ENCODE assay signal across 7 cellular contexts in the genomic region with DNA sequence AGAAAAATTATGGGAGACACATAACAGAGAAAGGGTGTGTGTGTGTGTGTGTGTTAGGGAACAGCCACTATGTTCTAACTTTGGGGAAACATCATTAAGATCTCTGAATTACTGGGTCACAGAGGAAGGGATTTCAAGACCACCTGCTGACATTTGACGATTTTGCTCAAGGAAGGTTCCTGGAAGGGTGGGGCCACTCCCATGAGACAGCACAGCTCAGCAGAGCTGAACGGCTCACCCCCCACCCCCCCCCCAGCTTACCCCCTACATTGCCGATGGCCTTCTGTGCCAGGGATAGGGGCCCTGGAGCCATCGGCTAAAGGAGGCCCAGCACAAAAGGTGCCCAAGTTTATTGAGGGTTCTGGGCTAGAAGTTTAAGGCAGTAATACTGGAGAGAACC.
DNase-seq lines count a peak whose midpoint lies in the region; ATAC-seq, FAIRE-seq and TF ChIP-seq lines count a peak whose summit lies in the region.
"Not testable (repeated sequence)": the region's sequence is repeated elsewhere in the genome, so short reads cannot be mapped to it uniquely, and the experiment has no call there.

No MANE protein-coding gene starts in this region.

- not testable (repeated sequence) for TF ChIP-seq CTCF in A673 (conservative IDR thresholded peaks at IDR 0.05; ENCODE audit: low read depth, low read length); Calu3 (IDR thresholded peaks at IDR 0.05; ENCODE audit: unreplicated experiment); activated B cell treated with CpG ODN at 0.5 μM for 24 hours (IDR thresholded peaks at IDR 0.05); breast epithelium (IDR thresholded peaks at IDR 0.05); HepG2 (CRISPR knock-in tag; IDR thresholded peaks at IDR 0.05); neural crest cell (conservative IDR thresholded peaks at IDR 0.05)

- peak; percentile 60 for DNase-seq in A673 (ENCODE audit: low spot score)
- DNase-seq in Calu3; activated B cell treated with CpG ODN at 0.5 μM for 24 hours; breast epithelium (ENCODE audit: low spot score in 2 of 2); HepG2 (ENCODE audit: low spot score); neural crest cell (ENCODE audit: low read depth, low spot score): not testable (repeated sequence)

- not testable (repeated sequence) for H3K9me3 ChIP-seq in A673 (ENCODE audit: low read depth, low read length, poor library complexity, severe bottlenecking); breast epithelium; HepG2 (ENCODE audit: low read length)

- POLR2A ChIA-PET in A673 (lab: Charles Lee; ENCODE audit: low non-redundant PET); activated B cell treated with CpG ODN at 0.5 μM for 24 hours (lab: Charles Lee); HepG2 (lab: Yijun Ruan, JAX): not testable (repeated sequence)

- H3K79me2 ChIP-seq in HepG2 (ENCODE audit: insufficient read depth, low read length): not testable (repeated sequence)

- BruUV-seq in A673 (replicated peaks; lab: Mats Ljungman, UMichigan); Calu3 (replicated peaks; lab: Mats Ljungman, UMichigan); HepG2 (replicated peaks; lab: Mats Ljungman, UMichigan): not testable (repeated sequence)

- not testable (repeated sequence) for H3K4me2 ChIP-seq in HepG2 (ENCODE audit: low read depth, low read length)

- ATAC-seq in activated B cell treated with CpG ODN at 0.5 μM for 24 hours (ENCODE audit: low read depth): peak; percentile 23
- not testable (repeated sequence) for ATAC-seq in HepG2; stimulated activated memory B cell treated with anti-CD40 and anti-IgM and Interleukin-4, amounts not matched to agents 10 μg/mL and 1 μg/mL and 100 μg/mL, for 72 hours

- H3K27me3 Mint-ChIP-seq in Calu3 (ENCODE audit: unreplicated experiment); activated B cell treated with CpG ODN at 0.5 μM for 24 hours; neural crest cell (ENCODE audit: low read depth); stimulated activated memory B cell treated with anti-CD40 and anti-IgM and Interleukin-4, amounts not matched to agents 10 μg/mL and 1 μg/mL and 100 μg/mL, for 72 hours: not testable (repeated sequence)

- not testable (repeated sequence) for TF ChIP-seq POLR2A in breast epithelium (IDR thresholded peaks at IDR 0.05); HepG2 (IDR thresholded peaks at IDR 0.05; ENCODE audit: insufficient read depth in 1 of 2, low read depth in 2 of 2, low read length in 2 of 2)

- not testable (repeated sequence) for H3K9ac ChIP-seq in HepG2 (ENCODE audit: insufficient read depth, low read depth, low read length)

- H4K20me1 ChIP-seq in HepG2 (ENCODE audit: insufficient read depth, low read length): not testable (repeated sequence)

- CTCF ChIA-PET in A673 (lab: Charles Lee): interaction anchor here (0.5 kb wide), 1 partner anchor 106 kb away, joined by 7 read pairs; no protein-coding TSS in a partner anchor
- CTCF ChIA-PET in Calu3 (lab: Charles Lee); activated B cell treated with CpG ODN at 0.5 μM for 24 hours (lab: Charles Lee); HepG2 (lab: Yijun Ruan, JAX; ENCODE audit: low intra/inter-chr PET ratio, low total read pairs): not testable (repeated sequence)

- not testable (repeated sequence) for TF ChIP-seq RAD21 in HepG2 (CRISPR knock-in tag; IDR thresholded peaks at IDR 0.05)

- H3K4me3 ChIP-seq in A673 (ENCODE audit: low read depth, low read length, poor library complexity, severe bottlenecking); breast epithelium; HepG2 (replicated peaks in 1 of 3; ENCODE audit: insufficient read depth in 1 of 3, low read depth in 2 of 3, low read length in 3 of 3): not testable (repeated sequence)

- H3K4me3 Mint-ChIP-seq in Calu3 (ENCODE audit: low read depth, unreplicated experiment); activated B cell treated with CpG ODN at 0.5 μM for 24 hours; neural crest cell; stimulated activated memory B cell treated with anti-CD40 and anti-IgM and Interleukin-4, amounts not matched to agents 10 μg/mL and 1 μg/mL and 100 μg/mL, for 72 hours: not testable (repeated sequence)

- in situ Hi-C loops in HepG2 (cut with HindIII; ENCODE audit: extremely low pct_ligation_motif_present, low pct_unique_long_range_greater_than_20kb): not testable (repeated sequence)

- peaks cover 16% of the 10 kb centered on the region for H3K4me1 Mint-ChIP-seq in Calu3 (ENCODE audit: low read depth, unreplicated experiment)
- peaks cover 31% of the 10 kb centered on the region for H3K4me1 Mint-ChIP-seq in activated B cell treated with CpG ODN at 0.5 μM for 24 hours
- peaks cover 34% of the 10 kb centered on the region for H3K4me1 Mint-ChIP-seq in neural crest cell
- peaks cover 30% of the 10 kb centered on the region for H3K4me1 Mint-ChIP-seq in stimulated activated memory B cell treated with anti-CD40 and anti-IgM and Interleukin-4, amounts not matched to agents 10 μg/mL and 1 μg/mL and 100 μg/mL, for 72 hours

- 89% methylated on average over 4 of the region's 4 CpGs for WGBS in HepG2 (ENCODE audit: low lambda C conversion rate)

- H2AFZ ChIP-seq in HepG2 (ENCODE audit: low read length): not testable (repeated sequence)

- H3K27ac Mint-ChIP-seq in Calu3 (ENCODE audit: unreplicated experiment): peak overlapping the region; percentile 94
- not testable (repeated sequence) for H3K27ac Mint-ChIP-seq in activated B cell treated with CpG ODN at 0.5 μM for 24 hours
- peak overlapping the region; percentile 94 for H3K27ac Mint-ChIP-seq in neural crest cell (ENCODE audit: unreplicated experiment)
- peak overlapping the region; percentile 69 for H3K27ac Mint-ChIP-seq in stimulated activated memory B cell treated with anti-CD40 and anti-IgM and Interleukin-4, amounts not matched to agents 10 μg/mL and 1 μg/mL and 100 μg/mL, for 72 hours

- not testable (repeated sequence) for H3K4me1 ChIP-seq in A673 (ENCODE audit: insufficient read depth, low read length, poor library complexity, severe bottlenecking); breast epithelium
- H3K4me1 ChIP-seq in HepG2 (ENCODE audit: insufficient read depth, low read length): peaks cover 57% of the 10 kb centered on the region

- peak; percentile 4 for FAIRE-seq in HepG2 (lab: Jason Lieb, UNC)

- H3K9me3 Mint-ChIP-seq in Calu3 (ENCODE audit: low read depth, unreplicated experiment): peaks cover 17% of the 10 kb centered on the region
- H3K9me3 Mint-ChIP-seq in activated B cell treated with CpG ODN at 0.5 μM for 24 hours; stimulated activated memory B cell treated with anti-CD40 and anti-IgM and Interleukin-4, amounts not matched to agents 10 μg/mL and 1 μg/mL and 100 μg/mL, for 72 hours: not testable (repeated sequence)
- H3K9me3 Mint-ChIP-seq in neural crest cell: peaks cover 11% of the 10 kb centered on the region

- peaks cover 45% of the 10 kb centered on the region for H3K36me3 Mint-ChIP-seq in Calu3 (ENCODE audit: insufficient read depth, unreplicated experiment)
- not testable (repeated sequence) for H3K36me3 Mint-ChIP-seq in activated B cell treated with CpG ODN at 0.5 μM for 24 hours (ENCODE audit: low read depth)
- peaks cover 13% of the 10 kb centered on the region for H3K36me3 Mint-ChIP-seq in neural crest cell (ENCODE audit: low read depth)
- peaks cover 19% of the 10 kb centered on the region for H3K36me3 Mint-ChIP-seq in stimulated activated memory B cell treated with anti-CD40 and anti-IgM and Interleukin-4, amounts not matched to agents 10 μg/mL and 1 μg/mL and 100 μg/mL, for 72 hours

- not testable (repeated sequence) for H3K27me3 ChIP-seq in A673 (replicated peaks; ENCODE audit: insufficient read depth, low read depth, low read length, poor library complexity); breast epithelium; HepG2 (ENCODE audit: control insufficient read depth in 1 of 2, insufficient read depth in 2 of 2, low read length in 2 of 2)

- TF ChIP-seq EP300 in HepG2 (IDR thresholded peaks at IDR 0.05; ENCODE audit: low read depth in 2 of 2, low read length in 2 of 2); HepG2 (CRISPR knock-in tag; IDR thresholded peaks at IDR 0.05; ENCODE audit: borderline replicate concordance): not testable (repeated sequence)

- intact Hi-C loops in A673 (cut with micrococcal nuclease; ENCODE audit: unreplicated experiment); Calu3 (cut with micrococcal nuclease; ENCODE audit: unreplicated experiment); activated B cell treated with CpG ODN at 0.5 μM for 24 hours (cut with micrococcal nuclease); breast epithelium (cut with DNase I; ENCODE audit: low total_unique reads); HepG2 (cut with micrococcal nuclease; ENCODE audit: unreplicated experiment): not testable (repeated sequence)

- H3K27ac ChIP-seq in A673 (ENCODE audit: low read depth, low read length, poor library complexity, severe bottlenecking); HepG2 (ENCODE audit: extremely low read length, insufficient read depth, low read length): not testable (repeated sequence)
- peak overlapping the region; percentile 76 to 80 for H3K27ac ChIP-seq in breast epithelium

- not testable (repeated sequence) for H3K36me3 ChIP-seq in A673 (ENCODE audit: insufficient read depth, low read length, poor library complexity, severe bottlenecking); breast epithelium; HepG2 (replicated peaks in 1 of 2; ENCODE audit: control insufficient read depth in 1 of 2, insufficient read depth in 2 of 2, low read length in 2 of 2)
